ENCODE assay signal across 8 cellular contexts in the genomic region with DNA sequence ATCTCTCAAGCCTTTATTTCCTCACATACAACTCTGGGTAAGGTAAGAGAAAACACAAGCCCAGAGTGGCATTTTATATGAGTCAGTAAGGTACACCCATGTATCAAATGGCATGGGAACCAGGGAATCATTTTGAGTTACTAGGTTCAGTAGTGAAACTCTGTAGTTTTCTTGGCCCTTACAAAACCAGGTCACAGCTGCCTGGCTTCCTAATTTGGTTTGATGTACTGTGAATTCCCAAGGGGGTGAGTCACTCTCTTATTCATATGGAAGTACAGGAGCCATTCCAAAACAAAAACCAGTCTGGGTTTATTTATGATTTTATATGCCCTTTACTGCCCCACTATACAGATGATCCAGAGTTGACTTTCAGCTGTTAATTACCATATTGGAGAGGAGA.
DNase-seq lines count a peak whose midpoint lies in the region; ATAC-seq, FAIRE-seq and TF ChIP-seq lines count a peak whose summit lies in the region.

No MANE protein-coding gene starts in this region.

- H4K5ac ChIP-seq in mesendoderm (ENCODE audit: low read length): no peak overlapping the region

- FAIRE-seq in bronchial epithelial cell (lab: Jason Lieb, UNC): peak; percentile 88

- no peak overlapping the region for H3K4ac ChIP-seq in mesendoderm (ENCODE audit: low read depth, low read length)

- no peak overlapping the region for H2BK15ac ChIP-seq in mesendoderm (replicated peaks; ENCODE audit: low read depth)

- no peak overlapping the region for H3K23ac ChIP-seq in mesendoderm (ENCODE audit: low read length)

- no peak overlapping the region for H3K56ac ChIP-seq in mesendoderm (ENCODE audit: low read length)

- no peak overlapping the region for H4K8ac ChIP-seq in mesendoderm (ENCODE audit: low read depth, low read length)

- no peak for TF ChIP-seq CTCF in bronchial epithelial cell (IDR thresholded peaks at IDR 0.05; ENCODE audit: insufficient read depth, low read length, severe bottlenecking)

- no peak overlapping the region for H2AK5ac ChIP-seq in mesendoderm (ENCODE audit: low read length)

- no peaks in the 10 kb centered on the region for H3K79me2 ChIP-seq in mesendoderm (ENCODE audit: control insufficient read depth, insufficient read depth, low read length)

- no peaks in the 10 kb centered on the region for H4K20me1 ChIP-seq in BLaER1

- no peak overlapping the region for H3K18ac ChIP-seq in mesendoderm (ENCODE audit: low read length)

- no peak for ATAC-seq in GM19455 (IDR thresholded peaks at IDR 0.05; ENCODE audit: unreplicated experiment)

- H3K4me2 ChIP-seq in BLaER1 (peak overlapping the region; percentile 38), mesendoderm (ENCODE audit: low read length) (no peak overlapping the region)

- peak; percentile 99 for DNase-seq in bronchial epithelial cell (ENCODE audit: low read depth)
- peak; percentile 80 for DNase-seq in mesendoderm
- DNase-seq in stimulated activated CD4-positive, alpha-beta T cell treated with anti-CD3 and anti-CD28 coated beads, Interleukin-12 subunit alpha, Interleukin-12 subunit beta, amount 100 ng/mL, for 4 hours: no peak
- no peak for DNase-seq in superior temporal gyrus (ENCODE audit: extremely low spot score)
- no peak for DNase-seq in HUDEP-2 (lab: John Stamatoyannopoulos, UW; ENCODE audit: unreplicated experiment in 76 of 76)

- H3K79me1 ChIP-seq in mesendoderm (ENCODE audit: low read length): no peaks in the 10 kb centered on the region

- H3K9ac ChIP-seq in BLaER1 (no peak overlapping the region), HUES48 (ENCODE audit: low read depth, low read length) (peak overlapping the region; percentile 53), mesendoderm (ENCODE audit: low read length) (no peak overlapping the region)

- H3K36me3 ChIP-seq in BLaER1: no peaks in the 10 kb centered on the region
- no peaks in the 10 kb centered on the region for H3K36me3 ChIP-seq in HUES48 (ENCODE audit: control insufficient read depth, insufficient read depth, low read length)
- H3K36me3 ChIP-seq in bronchial epithelial cell (ENCODE audit: control insufficient read depth, insufficient read depth, low read length): no peaks in the 10 kb centered on the region
- no peaks in the 10 kb centered on the region for H3K36me3 ChIP-seq in mesendoderm (ENCODE audit: control insufficient read depth, insufficient read depth, low read length)

- no peak overlapping the region for H2BK5ac ChIP-seq in mesendoderm (ENCODE audit: low read length)

- H3K4me3 ChIP-seq in BLaER1 (no peak overlapping the region), HUES48 (ENCODE audit: low read depth, low read length) (no peak overlapping the region), bronchial epithelial cell (ENCODE audit: low read depth, low read length) (no peak overlapping the region), mesendoderm (ENCODE audit: low read length) (no peak overlapping the region)

- H3K4me1 ChIP-seq in BLaER1 (peaks cover 5% of the 10 kb centered on the region), HUES48 (ENCODE audit: control insufficient read depth, insufficient read depth, low read length) (peaks cover 27% of the 10 kb centered on the region), mesendoderm (ENCODE audit: control insufficient read depth, low read depth, low read length) (no peaks in the 10 kb centered on the region)

- H3K27ac ChIP-seq in BLaER1 (no peak overlapping the region), HUES48 (ENCODE audit: low read depth, low read length) (peak overlapping the region; percentile 86), mesendoderm (ENCODE audit: low read depth, low read length) (no peak overlapping the region)

- H3K9me3 ChIP-seq in BLaER1 (no peaks in the 10 kb centered on the region), HUES48 (ENCODE audit: control insufficient read depth, insufficient read depth, low read length) (no peaks in the 10 kb centered on the region)

- H2BK120ac ChIP-seq in mesendoderm (ENCODE audit: low read depth, low read length): no peak overlapping the region

- H3K27me3 ChIP-seq in BLaER1 (no peaks in the 10 kb centered on the region), HUES48 (ENCODE audit: control insufficient read depth, insufficient read depth, low read length) (no peaks in the 10 kb centered on the region), bronchial epithelial cell (ENCODE audit: control insufficient read depth, insufficient read depth, low read length) (no peaks in the 10 kb centered on the region), mesendoderm (ENCODE audit: insufficient read depth, low read length, poor library complexity) (no peaks in the 10 kb centered on the region)

Comparison
In these comparisons a context has a peak if more than half of its experiments do, and no peak if none do; other contexts are left out.
1. DNase-seq: peak in bronchial epithelial cell (single experiment) and mesendoderm (single experiment); none in stimulated activated CD4-positive, alpha-beta T cell treated with anti-CD3 and anti-CD28 coated beads, Interleukin-12 subunit alpha, Interleukin-12 subunit beta, amount 100 ng/mL, for 4 hours (single experiment), superior temporal gyrus (single experiment) and HUDEP-2 (0 of 76).